Comparison of ENCODE assay signal across 1 cellular context in genomic region chr14:68047910-68048309, GRCh38.
TF ChIP-seq lines count a peak whose summit lies in the region.

No MANE protein-coding gene starts in this region.

TF ChIP-seq in HepG2, 621 proteins besides CTCF, POLR2A, EP300 and RAD21 (continued from another document):
- TF ChIP-seq ARID5B (CRISPR knock-in tag; IDR thresholded peaks at IDR 0.05): no peak
